Comparison of ENCODE assay signal across 10 cellular contexts in the genomic region with DNA sequence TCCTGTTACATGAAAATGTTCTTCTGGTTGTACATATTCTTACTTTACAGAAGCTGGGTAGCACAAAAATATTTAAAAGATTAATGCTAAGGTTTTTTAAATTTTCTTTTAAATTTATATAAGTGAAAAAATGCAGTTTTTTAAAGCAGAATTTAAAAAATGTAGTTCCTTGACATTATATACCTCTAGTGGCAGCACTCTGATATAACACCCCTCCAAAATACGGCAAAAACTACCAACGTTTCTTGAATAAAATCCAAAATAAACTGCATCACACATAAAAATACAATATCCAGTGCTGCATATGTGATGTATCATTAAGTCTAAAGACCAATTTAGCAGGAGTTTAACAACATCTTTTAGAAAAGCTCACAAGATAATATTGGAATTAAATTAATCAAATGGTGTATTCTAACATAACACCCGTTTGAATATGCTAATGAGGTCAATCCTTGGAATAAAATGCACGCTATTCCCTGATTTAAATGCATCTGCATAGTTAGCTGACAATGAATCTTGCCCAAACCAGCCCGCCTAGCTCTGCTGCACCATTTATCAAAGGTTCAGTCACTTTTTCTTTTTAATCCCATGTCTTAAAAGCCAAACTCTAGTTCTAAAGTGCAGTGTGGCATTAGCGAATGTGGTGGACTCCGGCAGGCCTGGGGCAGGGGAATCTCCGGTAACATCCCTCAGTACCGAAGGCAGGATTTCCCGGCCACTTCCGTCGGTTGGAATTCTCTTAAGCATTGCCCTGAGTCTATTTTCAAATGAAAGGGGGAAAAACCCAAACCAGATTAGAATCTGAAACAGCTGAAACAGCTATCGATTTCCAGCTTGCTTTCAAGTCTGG. TPM values are rescaled to one million over a fixed set of nuclear protein-coding genes. Genes with fewer than 3 reads are reported as not detected.
A peak's percentile ranks its signal among the peaks of the same experiment; 100 is the strongest.
DNase-seq lines count a peak whose midpoint lies in the region; FAIRE-seq and TF ChIP-seq lines count a peak whose summit lies in the region.
"Had no signal": no experiment of that assay in that cellular context is flagged by ENCODE, and none has a peak within 500 bp of the region (broad histone marks: within the 10 kb centered on the region; RNA-seq: fewer than 3 reads in every experiment).

No MANE protein-coding gene starts in this region.

- H3K4me3 ChIP-seq in A673 (ENCODE audit: low read depth, low read length, poor library complexity, severe bottlenecking) (peak overlapping the region; percentile 86), iPS-20b (ENCODE audit: low read length) (peak overlapping the region; percentile 72)

- peak; percentile 48 for FAIRE-seq in G401.6 (lab: Jason Lieb, UNC)

- H3K27me3 ChIP-seq in A673 (replicated peaks; ENCODE audit: insufficient read depth, low read depth, low read length, poor library complexity): no peaks in the 10 kb centered on the region
- peaks cover 27% of the 10 kb centered on the region for H3K27me3 ChIP-seq in iPS-20b (ENCODE audit: insufficient read depth, low read length)

- peak overlapping the region; percentile 81 for H3K27ac ChIP-seq in A673 (ENCODE audit: low read depth, low read length, poor library complexity, severe bottlenecking)
- H3K27ac ChIP-seq in VCaP: peak overlapping the region; percentile 63
- no peak overlapping the region for H3K27ac ChIP-seq in iPS-20b (ENCODE audit: low read length)
- no peak overlapping the region for H3K27ac ChIP-seq in caudate nucleus (ENCODE audit: low read depth, low read length)

- H3K9ac ChIP-seq in iPS-20b (ENCODE audit: low read depth, low read length): peak overlapping the region; percentile 18; the same call in 1 of the 2 replicates

- intact Hi-C loops in A673 (cut with micrococcal nuclease; ENCODE audit: unreplicated experiment): loop anchor here (5.0 to 10.0 kb wide), 2 partner anchors 565 to 623 kb away; no protein-coding TSS in a partner anchor

- H3K36me3 ChIP-seq in A673 (ENCODE audit: insufficient read depth, low read length, poor library complexity, severe bottlenecking) (peaks cover 21% of the 10 kb centered on the region), iPS-20b (ENCODE audit: insufficient read depth, low read depth, low read length) (peaks cover 9% of the 10 kb centered on the region; the same call in 1 of the 2 replicates)

- peak; percentile 59 for DNase-seq in A673 (ENCODE audit: low spot score)
- no peak for DNase-seq in NCI-H1930 (lab: John Stamatoyannopoulos, UW)
- DNase-seq in stimulated activated CD4-positive, alpha-beta T cell treated with anti-CD3 and anti-CD28 coated beads, Interleukin-2, amount 100 ng/mL, for 24 hours: no peak
- DNase-seq in caudate nucleus (lab: John Stamatoyannopoulos, UW): no peak
- no peak for DNase-seq in cerebellum (ENCODE audit: low spot score)
- DNase-seq: NCI-H2171 treated with DMSO at 0.1 percent for 48 hours had no signal

- CTCF ChIA-PET in A673 (lab: Charles Lee): no interaction called here

- TSS peak; percentile 37 for BruUV-seq in A673 (replicated peaks; lab: Mats Ljungman, UMichigan)

- H3K9me3 ChIP-seq in A673 (ENCODE audit: low read depth, low read length, poor library complexity, severe bottlenecking): no peaks in the 10 kb centered on the region
- H3K9me3 ChIP-seq in iPS-20b (ENCODE audit: insufficient read depth, low read depth, low read length): no peaks in the 10 kb centered on the region

- TF ChIP-seq CTCF in A673 (conservative IDR thresholded peaks at IDR 0.05; ENCODE audit: low read depth, low read length): peak; percentile 65
- TF ChIP-seq CTCF in VCaP (conservative IDR thresholded peaks at IDR 0.05): peak; percentile 62; the same call in 1 of the 2 replicates

- H3K4me1 ChIP-seq in A673 (ENCODE audit: insufficient read depth, low read length, poor library complexity, severe bottlenecking): peaks cover 5% of the 10 kb centered on the region
- H3K4me1 ChIP-seq in iPS-20b (ENCODE audit: insufficient read depth, low read length): peaks cover 6% of the 10 kb centered on the region; the same call in 1 of the 2 replicates

- POLR2A ChIA-PET in A673 (lab: Charles Lee; ENCODE audit: low non-redundant PET): no interaction called here

RNA-seq across cellular contexts. Expression of a gene that starts 1.2 kb away (rescaled TPM):
- total RNA-seq in A673 (2021): 16.3 and 18.4 TPM in 2 replicates
- 6.8 TPM for total RNA-seq in cerebellum
- total RNA-seq: mesenteric fat pad had no signal

Comparison
In these comparisons a context has a peak if more than half of its experiments do, and no peak if none do; other contexts are left out.
1. H3K27ac ChIP-seq: peak in A673 (single experiment) and VCaP (single experiment); none in iPS-20b (single experiment) and caudate nucleus (single experiment).